17 cellular contexts compared by ENCODE assay signal in genomic region chr13:113730145-113730750, GRCh38. TPM values are rescaled to one million over a fixed set of nuclear protein-coding genes. Genes with fewer than 3 reads are reported as not detected.
DNase-seq lines count a peak whose midpoint lies in the region; ATAC-seq and TF ChIP-seq lines count a peak whose summit lies in the region.
"Had no signal": no experiment of that assay in that cellular context is flagged by ENCODE, and none has a peak within 500 bp of the region (broad histone marks: within the 10 kb centered on the region; RNA-seq: fewer than 3 reads in every experiment).

No MANE protein-coding gene starts in this region.

- 35 to 62% methylated on average over 31 to 32 of the region's 32 CpGs for WGBS in aorta, 2 donors
- no CpG with 5 or more reads among the region's 32 CpGs for WGBS in trophoblast cell (ENCODE audit: extremely low coverage, insufficient coverage, insufficient read length)

- no peak overlapping the region for H3K4ac ChIP-seq in trophoblast cell (ENCODE audit: low read depth, low read length)

- no peak overlapping the region for H3K14ac ChIP-seq in trophoblast cell (ENCODE audit: low read length)

- H2AFZ ChIP-seq in trophoblast cell (ENCODE audit: insufficient read depth, low read length, poor library complexity): no peak overlapping the region

- H3K27me3 ChIP-seq in aorta (ENCODE audit: control insufficient read depth in 1 of 2, insufficient read depth in 2 of 2, low read length in 1 of 2): no peaks in the 10 kb centered on the region
- H3K27me3 ChIP-seq in trophoblast cell (ENCODE audit: insufficient read depth, low read length): no peaks in the 10 kb centered on the region

- no peaks in the 10 kb centered on the region for H3K4me1 Mint-ChIP-seq in chondrocyte (ENCODE audit: low read depth)

- ATAC-seq in Right ventricle myocardium superior (ENCODE audit: poor library complexity): no peak
- ATAC-seq in left ventricle myocardium superior: no peak
- ATAC-seq in mucosa of descending colon: no peak
- no peak for ATAC-seq in aorta (ENCODE audit: low FRiP score)
- ATAC-seq in GM21786 (IDR thresholded peaks at IDR 0.05; ENCODE audit: unreplicated experiment): no peak
- ATAC-seq: GM12878 had no signal

- TF ChIP-seq CTCF in chondrocyte (IDR thresholded peaks at IDR 0.05) (no peak), mucosa of descending colon (IDR thresholded peaks at IDR 0.05) (no peak)

- no peaks in the 10 kb centered on the region for H3K4me1 ChIP-seq in mucosa of descending colon (ENCODE audit: low read depth)
- no peaks in the 10 kb centered on the region for H3K4me1 ChIP-seq in aorta (ENCODE audit: control insufficient read depth in 1 of 2, insufficient read depth in 2 of 2, low read length in 2 of 2)
- H3K4me1 ChIP-seq in trophoblast cell (ENCODE audit: control insufficient read depth in 1 of 2, insufficient read depth in 2 of 2, low read length in 2 of 2): no peaks in the 10 kb centered on the region

- no peaks in the 10 kb centered on the region for H3K79me2 ChIP-seq in trophoblast cell (ENCODE audit: control insufficient read depth, insufficient read depth, low read length, poor library complexity)

- no peaks in the 10 kb centered on the region for H3K36me3 ChIP-seq in mucosa of descending colon (ENCODE audit: low read depth)
- H3K36me3 ChIP-seq in aorta (ENCODE audit: control insufficient read depth in 1 of 2, insufficient read depth in 2 of 2, low read length in 1 of 2): no peaks in the 10 kb centered on the region
- H3K36me3 ChIP-seq in trophoblast cell (ENCODE audit: control insufficient read depth in 1 of 2, insufficient read depth in 2 of 2, low read length in 2 of 2): no peaks in the 10 kb centered on the region
- H3K36me3 ChIP-seq: BLaER1 treated with 17β-estradiol and CSF1 and Interleukin-3, amounts not matched to agents 10 nM and 100 nM had no signal

- H3K4me3 ChIP-seq in mucosa of descending colon (no peak overlapping the region), aorta (ENCODE audit: low read length in 2 of 2) (no peak overlapping the region), trophoblast cell (ENCODE audit: low read depth, low read length) (no peak overlapping the region)
- H3K4me3 ChIP-seq: BLaER1 treated with 17β-estradiol and CSF1 and Interleukin-3, amounts not matched to agents 10 nM and 100 nM; GM12878 had no signal

- H2BK5ac ChIP-seq in trophoblast cell (ENCODE audit: low read depth, low read length, poor library complexity): no peak overlapping the region

- H3K23ac ChIP-seq in trophoblast cell (ENCODE audit: low read length): no peak overlapping the region

- no peak overlapping the region for H4K8ac ChIP-seq in trophoblast cell (ENCODE audit: low read depth, low read length)

- peaks cover 2% of the 10 kb centered on the region for H3K27me3 Mint-ChIP-seq in chondrocyte (ENCODE audit: low read depth)

- H3K9me3 Mint-ChIP-seq in chondrocyte (ENCODE audit: low read depth): no peaks in the 10 kb centered on the region

- no peak overlapping the region for H3K18ac ChIP-seq in trophoblast cell (ENCODE audit: low read length)

- no peak overlapping the region for H3K27ac ChIP-seq in aorta (ENCODE audit: low read depth in 1 of 2, low read length in 2 of 2)
- H3K27ac ChIP-seq in trophoblast cell (ENCODE audit: low read depth, low read length): no peak overlapping the region
- H3K27ac ChIP-seq: BLaER1 treated with 17β-estradiol and CSF1 and Interleukin-3, amounts not matched to agents 10 nM and 100 nM had no signal

- H4K91ac ChIP-seq in trophoblast cell (ENCODE audit: low read depth, low read length): no peak overlapping the region

- no peak overlapping the region for H3K9ac ChIP-seq in trophoblast cell (ENCODE audit: low read length)
- H3K9ac ChIP-seq: BLaER1 treated with 17β-estradiol and CSF1 and Interleukin-3, amounts not matched to agents 10 nM and 100 nM had no signal

- H3K4me3 Mint-ChIP-seq in chondrocyte (ENCODE audit: unreplicated experiment): no peak overlapping the region

- no peak overlapping the region for H3K27ac Mint-ChIP-seq in chondrocyte (ENCODE audit: unreplicated experiment)

- no peak overlapping the region for H3K4me2 ChIP-seq in trophoblast cell (ENCODE audit: low read length)

- H3K9me3 ChIP-seq in mucosa of descending colon: no peaks in the 10 kb centered on the region
- H3K9me3 ChIP-seq in aorta (ENCODE audit: control insufficient read depth, low read length): no peaks in the 10 kb centered on the region
- peaks cover 32% of the 10 kb centered on the region for H3K9me3 ChIP-seq in trophoblast cell (ENCODE audit: insufficient read depth, low read depth, low read length)

- intact Hi-C loops in Right ventricle myocardium superior (cut with DNase I) (no loop called here), left ventricle myocardium superior (cut with micrococcal nuclease) (no loop called here), mucosa of descending colon (cut with DNase I, micrococcal nuclease) (no loop called here), aorta (cut with DNase I) (no loop called here)

- no peaks in the 10 kb centered on the region for H3K36me3 Mint-ChIP-seq in chondrocyte (ENCODE audit: low read depth)
- H3K36me3 Mint-ChIP-seq: CD4-positive, CD25-positive, alpha-beta regulatory T cell had no signal

- peak; percentile 35 for DNase-seq in Right ventricle myocardium superior
- no peak for DNase-seq in left ventricle myocardium superior
- peak; percentile 77 for DNase-seq in chondrocyte (ENCODE audit: low spot score)
- peak in 2 of 3 donors; percentile 20 to 44 for DNase-seq in mucosa of descending colon
- DNase-seq in aorta: peak; percentile 41 to 60
- DNase-seq in trophoblast cell: no peak
- DNase-seq in DMS53 treated with DMSO at 0.1 percent for 48 hours (lab: John Stamatoyannopoulos, UW; ENCODE audit: unreplicated experiment): no peak
- DNase-seq: 8988T; AML-193; Calu3; CD4-positive, CD25-positive, alpha-beta regulatory T cell; DMS 273 treated with DMSO at 0.1 percent for 48 hours; DMS79 had no signal

- no peak overlapping the region for H4K12ac ChIP-seq in trophoblast cell (ENCODE audit: low read depth, low read length)

- no peak overlapping the region for H2BK120ac ChIP-seq in trophoblast cell (ENCODE audit: insufficient read depth, low read length, poor library complexity)

- H2BK12ac ChIP-seq in trophoblast cell (ENCODE audit: low read length): no peak overlapping the region

- no peak overlapping the region for H2AK5ac ChIP-seq in trophoblast cell (ENCODE audit: low read length)

- H3K79me1 ChIP-seq in trophoblast cell (ENCODE audit: low read length): no peaks in the 10 kb centered on the region

RNA-seq across cellular contexts. Expression of gene TMEM255B, which starts 28.8 kb away (rescaled TPM):
- total RNA-seq in Right ventricle myocardium superior (6.9 TPM), left ventricle myocardium superior (12.1 TPM), chondrocyte (2.6 to 7.1 TPM (median 5.2 TPM) in 3 replicates), mucosa of descending colon (1 to 10 TPM; 2.9 to 6.6 (median 6.3) TPM), aorta (10 to 100 TPM; 36.6 to 67.3 TPM)
- 1 to 10 TPM in 1 of 2 donors, under 1 TPM in 1; 0.63 to 4.3 TPM for polyA plus RNA-seq in aorta
- polyA plus RNA-seq in trophoblast cell (2013): 0.75 and 0.83 TPM in 2 replicates
- total RNA-seq: Calu3, G401 had no signal

Comparison
In these comparisons a context has a peak if more than half of its experiments do, and no peak if none do; other contexts are left out.
1. DNase-seq: peak in Right ventricle myocardium superior (single experiment), chondrocyte (single experiment), mucosa of descending colon (2 of 3) and aorta (2 of 2); none in left ventricle myocardium superior (single experiment), trophoblast cell (0 of 2) and DMS53 treated with DMSO at 0.1 percent for 48 hours (single experiment).